8 cellular contexts compared by ENCODE assay signal in genomic region chr6:16947461-16948159, GRCh38.
A peak's percentile ranks its signal among the peaks of the same experiment; 100 is the strongest.
DNase-seq lines count a peak whose midpoint lies in the region; ATAC-seq and TF ChIP-seq lines count a peak whose summit lies in the region.

No MANE protein-coding gene starts in this region.

- H4K20me1 ChIP-seq in BLaER1 treated with 17β-estradiol and CSF1 and Interleukin-3, amounts not matched to agents 10 nM and 100 nM = no peaks in the 10 kb centered on the region
- H4K20me1 ChIP-seq in mammary epithelial cell (ENCODE audit: insufficient read depth, low read length) = no peaks in the 10 kb centered on the region

- H3K4me2 ChIP-seq in BLaER1 treated with 17β-estradiol and CSF1 and Interleukin-3, amounts not matched to agents 10 nM and 100 nM = peak overlapping the region in 8 of 11 experiments; percentile 1 to 45 (median 34); a peak in 9 of 22 replicates
- H3K4me2 ChIP-seq in mammary epithelial cell (ENCODE audit: insufficient read depth, low read depth, low read length) = peak overlapping the region; percentile 21

- POLR2A ChIA-PET in naive thymus-derived CD4-positive, alpha-beta T cell (lab: Charles Lee) = no interaction called here

- no peaks in the 10 kb centered on the region for H3K4me1 Mint-ChIP-seq in immature natural killer cell
- peaks cover 0 to 5% (median 0%) of the 10 kb centered on the region in 7 donors for H3K4me1 Mint-ChIP-seq in naive thymus-derived CD4-positive, alpha-beta T cell

- no peaks in the 10 kb centered on the region for H3K27me3 ChIP-seq in BLaER1 treated with 17β-estradiol and CSF1 and Interleukin-3, amounts not matched to agents 10 nM and 100 nM
- H3K27me3 ChIP-seq in mammary epithelial cell (ENCODE audit: insufficient read depth, low read length) = no peaks in the 10 kb centered on the region
- peaks cover 0 to 4% of the 10 kb centered on the region in 2 donors for H3K27me3 ChIP-seq in naive thymus-derived CD4-positive, alpha-beta T cell (ENCODE audit: control insufficient read depth in 2 of 2, insufficient read depth in 2 of 2, low read length in 2 of 2)

- TF ChIP-seq CTCF in mammary epithelial cell (conservative IDR thresholded peaks at IDR 0.05 in 1 of 2, IDR thresholded peaks at IDR 0.05 in 1 of 2; ENCODE audit: extremely low read depth in 1 of 2, insufficient read depth in 1 of 2, low read depth in 1 of 2, low read length in 2 of 2) = peak in 1 of 2 donors; percentile 3

- peak overlapping the region; percentile 69 for H2AFZ ChIP-seq in mammary epithelial cell (ENCODE audit: low read depth, low read length)

- H3K27ac Mint-ChIP-seq in immature natural killer cell = no peak overlapping the region
- peak overlapping the region in 1 of 9 donors; percentile 4 for H3K27ac Mint-ChIP-seq in naive thymus-derived CD4-positive, alpha-beta T cell

- H3K4me1 ChIP-seq in BLaER1 treated with 17β-estradiol and CSF1 and Interleukin-3, amounts not matched to agents 10 nM and 100 nM = peaks cover 0 to 28% (median 20%) of the 10 kb centered on the region in 10 experiments; a peak in 15 of 20 replicates
- H3K4me1 ChIP-seq in mammary epithelial cell (ENCODE audit: insufficient read depth, low read length) (peaks cover 10% of the 10 kb centered on the region), mesodermal cell (ENCODE audit: control insufficient read depth, insufficient read depth, low read length, poor library complexity, severe bottlenecking) (no peaks in the 10 kb centered on the region)
- H3K4me1 ChIP-seq in naive thymus-derived CD4-positive, alpha-beta T cell (ENCODE audit: control insufficient read depth in 2 of 2, insufficient read depth in 2 of 2, low read length in 2 of 2) = no peaks in the 10 kb centered on the region

- DNase-seq in NCI-H1436 (lab: John Stamatoyannopoulos, UW) = peak; percentile 83
- DNase-seq in mammary epithelial cell = peak; percentile 75
- no peak for DNase-seq in NCI-H146 (lab: John Stamatoyannopoulos, UW)
- DNase-seq in immature natural killer cell = no peak
- no peak for DNase-seq in naive thymus-derived CD4-positive, alpha-beta T cell

- no peak overlapping the region for H3K9ac ChIP-seq in BLaER1 treated with 17β-estradiol and CSF1 and Interleukin-3, amounts not matched to agents 10 nM and 100 nM
- H3K9ac ChIP-seq in mammary epithelial cell (ENCODE audit: insufficient read depth, low read length) = no peak overlapping the region

- dilution Hi-C loops in mammary epithelial cell (cut with HindIII; ENCODE audit: low sequenced_read_pairs) = no loop called here

- 0% methylated on average over 4 of the region's 4 CpGs for WGBS in mammary epithelial cell (ENCODE audit: low coverage, missing lambda C conversion rate)
- WGBS in mesodermal cell (ENCODE audit: insufficient coverage in 2 of 2), 2 experiments = 31 to 67% methylated on average over 1 to 3 of the region's 4 CpGs

- no peak overlapping the region for H3K27ac ChIP-seq in BLaER1 treated with 17β-estradiol and CSF1 and Interleukin-3, amounts not matched to agents 10 nM and 100 nM
- H3K27ac ChIP-seq in mammary epithelial cell (ENCODE audit: insufficient read depth, low read depth, low read length) (no peak overlapping the region), mesodermal cell (ENCODE audit: low read depth, low read length, severe bottlenecking) (peak overlapping the region; percentile 57)
- no peak overlapping the region for H3K27ac ChIP-seq in naive thymus-derived CD4-positive, alpha-beta T cell (ENCODE audit: low read depth, low read length)

- no peaks in the 10 kb centered on the region for H3K9me3 ChIP-seq in BLaER1 treated with 17β-estradiol and CSF1 and Interleukin-3, amounts not matched to agents 10 nM and 100 nM (replicated peaks in 1 of 11)
- no peaks in the 10 kb centered on the region for H3K9me3 ChIP-seq in mammary epithelial cell (replicated peaks; ENCODE audit: insufficient read depth, low read length)
- no peaks in the 10 kb centered on the region for H3K9me3 ChIP-seq in mesodermal cell (ENCODE audit: control insufficient read depth, low read length)
- no peaks in the 10 kb centered on the region for H3K9me3 ChIP-seq in naive thymus-derived CD4-positive, alpha-beta T cell (ENCODE audit: control insufficient read depth in 2 of 3, low read length in 3 of 3)

- intact Hi-C loops in mammary epithelial cell (cut with micrococcal nuclease) = loop anchor here (5.0 kb wide), 1 partner anchor 185 kb away; the partner anchor contains the start of gene ATXN1
- intact Hi-C loops in naive thymus-derived CD4-positive, alpha-beta T cell (cut with micrococcal nuclease) = no loop called here

- ATAC-seq in HG02981 (IDR thresholded peaks at IDR 0.05; ENCODE audit: unreplicated experiment) = no peak
- ATAC-seq in naive thymus-derived CD4-positive, alpha-beta T cell = no peak

- BruUV-seq in mammary epithelial cell (replicated peaks; lab: Mats Ljungman, UMichigan) = no TSS peak

- in situ Hi-C loops in mammary epithelial cell (cut with MboI; ENCODE audit: low sequenced_read_pairs in 2 of 2) = no loop called here

- no peaks in the 10 kb centered on the region for H3K79me2 ChIP-seq in mammary epithelial cell (ENCODE audit: insufficient read depth, low read length)

- H3K4me3 ChIP-seq in BLaER1 treated with 17β-estradiol and CSF1 and Interleukin-3, amounts not matched to agents 10 nM and 100 nM = no peak overlapping the region
- H3K4me3 ChIP-seq in mammary epithelial cell (replicated peaks in 1 of 3; ENCODE audit: insufficient read depth in 1 of 3, low read depth in 2 of 3, low read length in 3 of 3) = no peak overlapping the region
- H3K4me3 ChIP-seq in mesodermal cell (ENCODE audit: extremely low read depth, insufficient read depth, low read length, poor library complexity, severe bottlenecking) = no peak overlapping the region
- no peak overlapping the region for H3K4me3 ChIP-seq in naive thymus-derived CD4-positive, alpha-beta T cell (ENCODE audit: low read length)

- no peaks in the 10 kb centered on the region for H3K9me3 Mint-ChIP-seq in immature natural killer cell
- H3K9me3 Mint-ChIP-seq in naive thymus-derived CD4-positive, alpha-beta T cell = peaks cover 0 to 2% (median 0%) of the 10 kb centered on the region in 11 donors

- no peaks in the 10 kb centered on the region for H3K36me3 ChIP-seq in BLaER1 treated with 17β-estradiol and CSF1 and Interleukin-3, amounts not matched to agents 10 nM and 100 nM
- H3K36me3 ChIP-seq in mammary epithelial cell (ENCODE audit: insufficient read depth, low read length) (no peaks in the 10 kb centered on the region), mesodermal cell (ENCODE audit: control insufficient read depth, insufficient read depth, low read length) (no peaks in the 10 kb centered on the region)
- no peaks in the 10 kb centered on the region for H3K36me3 ChIP-seq in naive thymus-derived CD4-positive, alpha-beta T cell (ENCODE audit: control insufficient read depth in 2 of 3, insufficient read depth in 3 of 3, low read length in 3 of 3)

- peaks cover 4 to 24% (median 6%) of the 10 kb centered on the region in 3 donors for H3K27me3 Mint-ChIP-seq in immature natural killer cell (ENCODE audit: low read depth in 3 of 3)
- H3K27me3 Mint-ChIP-seq in naive thymus-derived CD4-positive, alpha-beta T cell = peaks cover 18 to 28% (median 25%) of the 10 kb centered on the region in 5 donors

- CTCF ChIA-PET in mammary epithelial cell (lab: Charles Lee; ENCODE audit: low non-redundant PET) = no interaction called here
- CTCF ChIA-PET in naive thymus-derived CD4-positive, alpha-beta T cell (lab: Charles Lee) = no interaction called here

- H3K36me3 Mint-ChIP-seq in immature natural killer cell = no peaks in the 10 kb centered on the region
- no peaks in the 10 kb centered on the region for H3K36me3 Mint-ChIP-seq in naive thymus-derived CD4-positive, alpha-beta T cell

- H3K4me3 Mint-ChIP-seq in immature natural killer cell = no peak overlapping the region
- H3K4me3 Mint-ChIP-seq in naive thymus-derived CD4-positive, alpha-beta T cell = no peak overlapping the region

Comparison
In these comparisons a context has a peak if more than half of its experiments do, and no peak if none do; other contexts are left out.
1. DNase-seq: peak in NCI-H1436 (single experiment) and mammary epithelial cell (single experiment); none in NCI-H146 (single experiment), immature natural killer cell (0 of 3) and naive thymus-derived CD4-positive, alpha-beta T cell (0 of 9).